23 cellular contexts compared by ENCODE assay signal in the genomic region with DNA sequence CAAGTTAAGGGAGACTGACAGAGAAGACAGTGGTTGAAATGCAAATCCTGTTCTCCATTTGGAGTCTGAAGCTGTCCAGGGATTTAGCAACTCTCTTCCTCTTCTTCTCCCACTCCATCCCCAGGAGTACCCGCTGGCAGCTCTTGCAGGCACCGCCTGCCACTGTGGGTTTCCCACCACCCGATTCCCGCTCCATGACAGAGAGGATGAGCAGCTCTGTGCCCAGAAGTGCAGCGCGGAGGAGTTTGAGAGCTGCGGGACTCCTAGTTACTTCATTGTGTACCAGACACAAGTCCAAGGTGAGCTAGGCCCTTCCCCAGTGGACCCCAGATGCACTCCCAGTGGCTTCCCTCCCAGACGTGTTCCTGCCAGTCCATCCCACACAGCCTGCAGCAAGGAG.
"Had no signal": no experiment of that assay in that cellular context is flagged by ENCODE, and none has a peak within 500 bp of the region (broad histone marks: within the 10 kb centered on the region; RNA-seq: fewer than 3 reads in every experiment).

No MANE protein-coding gene starts in this region.

- H3K27ac ChIP-seq: colonic mucosa, coronary artery, epithelial cell of prostate, esophagus muscularis mucosa, esophagus squamous epithelium, foreskin keratinocyte, gastrocnemius medialis, gastroesophageal sphincter, heart left ventricle, heart right ventricle had no signal

- H3K9me3 ChIP-seq: colonic mucosa, esophagus muscularis mucosa, esophagus squamous epithelium, gastrocnemius medialis, gastroesophageal sphincter, heart left ventricle, heart right ventricle had no signal

- H3K36me3 ChIP-seq: colonic mucosa, esophagus squamous epithelium, gastrocnemius medialis, heart left ventricle, heart right ventricle had no signal

- DNase-seq: colonic mucosa; cortex of kidney; dermis blood vessel endothelial cell; effector CD4-positive, alpha-beta T cell; effector CD8-positive, alpha-beta T cell; effector memory CD4-positive, alpha-beta T cell; effector memory CD8-positive, alpha-beta T cell; endodermal cell; erythroblast; esophagus squamous epithelium; foreskin fibroblast; foreskin keratinocyte; foreskin melanocyte; gastrocnemius medialis; glutamatergic neuron; head of caudate nucleus; heart left ventricle; heart right ventricle had no signal

- H3K27me3 ChIP-seq: colonic mucosa, dorsolateral prefrontal cortex, esophagus muscularis mucosa, esophagus squamous epithelium, foreskin keratinocyte, gastrocnemius medialis, gastroesophageal sphincter had no signal

- H3K4me1 ChIP-seq: colonic mucosa, esophagus muscularis mucosa, esophagus squamous epithelium, foreskin keratinocyte, gastrocnemius medialis, gastroesophageal sphincter, heart left ventricle, heart right ventricle had no signal

- H3K4me3 ChIP-seq: colonic mucosa, coronary artery, dorsolateral prefrontal cortex, esophagus muscularis mucosa, esophagus squamous epithelium, gastrocnemius medialis, gastroesophageal sphincter, heart left ventricle, heart right ventricle had no signal
